Comparison of ENCODE assay signal across 2 cellular contexts in genomic region chr9:131111854-131112311, GRCh38.
TF ChIP-seq lines count a peak whose summit lies in the region.

No MANE protein-coding gene starts in this region.

TF ChIP-seq in H1, 55 proteins besides CTCF, POLR2A, EP300 and RAD21:
- TF ChIP-seq POU5F1 (IDR thresholded peaks at IDR 0.05; ENCODE audit: low read depth, low read length), result no peak
- TF ChIP-seq HDAC6 (IDR thresholded peaks at IDR 0.05; ENCODE audit: low read depth, low read length), result no peak
- TF ChIP-seq PHF8 (conservative IDR thresholded peaks at IDR 0.05; ENCODE audit: low read depth, low read length), result no peak
- TF ChIP-seq SP4 (IDR thresholded peaks at IDR 0.05; ENCODE audit: low read length), result no peak

TF ChIP-seq in HepG2, 621 proteins besides CTCF, POLR2A, EP300 and RAD21:
- TF ChIP-seq HNRNPH1 (optimal IDR thresholded peaks at IDR 0.05; ENCODE audit: low read depth, low read length) (peak; percentile 84), HNRNPL (IDR thresholded peaks at IDR 0.05; ENCODE audit: low read depth, low read length) (peak; percentile 96), CREM (IDR thresholded peaks at IDR 0.05) (no peak), CREM (CRISPR knock-in tag; IDR thresholded peaks at IDR 0.05) (no peak), HNRNPLL (IDR thresholded peaks at IDR 0.05; ENCODE audit: low read depth, low read length, poor library complexity, severe bottlenecking) (peak; percentile 71), POLR2G (IDR thresholded peaks at IDR 0.05; ENCODE audit: low read depth, low read length) (peak; percentile 54; the same call in 1 of the 2 replicates), ZNF687 (CRISPR knock-in tag; IDR thresholded peaks at IDR 0.05) (peak; percentile 52; the same call in 1 of the 2 replicates), RBFOX2 (IDR thresholded peaks at IDR 0.05; ENCODE audit: low read depth, low read length) (peak; percentile 77), XRCC5 (optimal IDR thresholded peaks at IDR 0.05; ENCODE audit: low read length) (peak; percentile 94), RXRA (CRISPR knock-in tag; IDR thresholded peaks at IDR 0.05) (no peak), ZC3H13 (CRISPR knock-in tag; IDR thresholded peaks at IDR 0.05) (no peak), MAZ (IDR thresholded peaks at IDR 0.05; ENCODE audit: borderline replicate concordance, low read depth, low read length) (no peak), MAZ (CRISPR knock-in tag; IDR thresholded peaks at IDR 0.05; ENCODE audit: low read depth) (no peak), ZSCAN20 (CRISPR knock-in tag; IDR thresholded peaks at IDR 0.05; ENCODE audit: borderline replicate concordance) (no peak), PATZ1 (CRISPR knock-in tag; IDR thresholded peaks at IDR 0.05) (peak; percentile 74), SAP130 (CRISPR knock-in tag; IDR thresholded peaks at IDR 0.05; ENCODE audit: low read depth) (peak; percentile 17; the same call in 1 of the 2 replicates), AGO2 (optimal IDR thresholded peaks at IDR 0.05; ENCODE audit: low read depth, low read length) (peak; percentile 61), MAF1 (CRISPR knock-in tag; IDR thresholded peaks at IDR 0.05; ENCODE audit: borderline replicate concordance) (no peak), TCF7L2 (IDR thresholded peaks at IDR 0.05; ENCODE audit: low read depth, low read length) (no peak), TAF1 (CRISPR knock-in tag; IDR thresholded peaks at IDR 0.05) (no peak), RBM39 (IDR thresholded peaks at IDR 0.05; ENCODE audit: low read depth, low read length, poor library complexity, severe bottlenecking) (peak; percentile 89), KDM2A (CRISPR knock-in tag; IDR thresholded peaks at IDR 0.05; ENCODE audit: borderline replicate concordance, low read depth) (peak; percentile 37; the same call in 1 of the 2 replicates), NFE2L1 (CRISPR knock-in tag; IDR thresholded peaks at IDR 0.05; ENCODE audit: borderline replicate concordance) (no peak), SCMH1 (CRISPR knock-in tag; IDR thresholded peaks at IDR 0.05; ENCODE audit: borderline replicate concordance) (no peak)
- TF ChIP-seq, protein P1, sequence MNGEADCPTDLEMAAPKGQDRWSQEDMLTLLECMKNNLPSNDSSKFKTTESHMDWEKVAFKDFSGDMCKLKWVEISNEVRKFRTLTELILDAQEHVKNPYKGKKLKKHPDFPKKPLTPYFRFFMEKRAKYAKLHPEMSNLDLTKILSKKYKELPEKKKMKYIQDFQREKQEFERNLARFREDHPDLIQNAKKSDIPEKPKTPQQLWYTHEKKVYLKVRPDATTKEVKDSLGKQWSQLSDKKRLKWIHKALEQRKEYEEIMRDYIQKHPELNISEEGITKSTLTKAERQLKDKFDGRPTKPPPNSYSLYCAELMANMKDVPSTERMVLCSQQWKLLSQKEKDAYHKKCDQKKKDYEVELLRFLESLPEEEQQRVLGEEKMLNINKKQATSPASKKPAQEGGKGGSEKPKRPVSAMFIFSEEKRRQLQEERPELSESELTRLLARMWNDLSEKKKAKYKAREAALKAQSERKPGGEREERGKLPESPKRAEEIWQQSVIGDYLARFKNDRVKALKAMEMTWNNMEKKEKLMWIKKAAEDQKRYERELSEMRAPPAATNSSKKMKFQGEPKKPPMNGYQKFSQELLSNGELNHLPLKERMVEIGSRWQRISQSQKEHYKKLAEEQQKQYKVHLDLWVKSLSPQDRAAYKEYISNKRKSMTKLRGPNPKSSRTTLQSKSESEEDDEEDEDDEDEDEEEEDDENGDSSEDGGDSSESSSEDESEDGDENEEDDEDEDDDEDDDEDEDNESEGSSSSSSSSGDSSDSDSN (CRISPR knock-in tag; IDR thresholded peaks at IDR 0.05), result no peak
- TF ChIP-seq, protein P2, sequence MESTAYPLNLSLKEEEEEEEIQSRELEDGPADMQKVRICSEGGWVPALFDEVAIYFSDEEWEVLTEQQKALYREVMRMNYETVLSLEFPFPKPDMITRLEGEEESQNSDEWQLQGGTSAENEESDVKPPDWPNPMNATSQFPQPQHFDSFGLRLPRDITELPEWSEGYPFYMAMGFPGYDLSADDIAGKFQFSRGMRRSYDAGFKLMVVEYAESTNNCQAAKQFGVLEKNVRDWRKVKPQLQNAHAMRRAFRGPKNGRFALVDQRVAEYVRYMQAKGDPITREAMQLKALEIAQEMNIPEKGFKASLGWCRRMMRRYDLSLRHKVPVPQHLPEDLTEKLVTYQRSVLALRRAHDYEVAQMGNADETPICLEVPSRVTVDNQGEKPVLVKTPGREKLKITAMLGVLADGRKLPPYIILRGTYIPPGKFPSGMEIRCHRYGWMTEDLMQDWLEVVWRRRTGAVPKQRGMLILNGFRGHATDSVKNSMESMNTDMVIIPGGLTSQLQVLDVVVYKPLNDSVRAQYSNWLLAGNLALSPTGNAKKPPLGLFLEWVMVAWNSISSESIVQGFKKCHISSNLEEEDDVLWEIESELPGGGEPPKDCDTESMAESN (CRISPR knock-in tag; conservative IDR thresholded peaks at IDR 0.05), result no peak
